8 cellular contexts compared by ENCODE assay signal in the genomic region with DNA sequence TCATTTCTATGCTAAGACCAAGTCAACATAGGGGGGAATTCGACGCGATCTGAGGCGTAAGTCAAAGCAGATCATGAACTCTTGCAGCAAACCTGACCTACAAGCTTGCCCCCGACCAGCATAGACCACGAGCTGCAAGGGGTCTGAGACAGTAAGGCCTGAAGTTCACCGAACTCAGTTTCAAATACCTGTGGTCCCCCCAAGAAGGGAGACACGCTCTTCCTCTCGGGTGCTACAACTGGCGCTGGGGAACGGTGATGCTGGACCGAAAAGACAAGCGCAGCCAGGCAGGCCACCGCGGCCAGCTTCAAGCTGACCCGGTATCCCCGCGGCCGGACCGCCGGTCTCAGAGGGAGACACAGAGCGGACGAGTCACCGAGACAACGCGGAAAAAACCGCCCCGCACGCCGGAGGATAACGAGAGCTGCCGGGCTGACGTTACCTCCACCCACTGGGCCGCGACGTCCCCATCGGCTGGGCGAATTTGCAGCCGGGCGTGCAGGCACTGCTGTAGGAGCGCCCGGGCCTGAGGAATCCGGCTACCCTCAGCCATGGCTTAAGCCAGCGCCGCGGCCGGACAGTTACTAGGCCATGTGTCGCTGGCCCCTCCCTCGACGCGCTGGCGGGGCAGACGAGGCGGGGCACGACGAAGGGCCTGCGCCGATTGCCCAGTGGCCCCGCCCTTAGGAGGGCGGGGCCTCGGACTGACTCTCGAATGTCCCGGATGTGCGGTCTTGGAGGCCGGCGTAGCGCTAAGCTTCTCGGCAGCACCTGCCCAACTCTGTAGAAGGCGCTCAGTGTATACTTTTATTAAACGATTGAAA. TPM values are rescaled to one million over a fixed set of nuclear protein-coding genes. Genes with fewer than 3 reads are reported as not detected.
DNase-seq lines count a peak whose midpoint lies in the region; ATAC-seq and TF ChIP-seq lines count a peak whose summit lies in the region.

Gene DTD2, minus strand, starts transcription at position 666 of the 824 bp plus-strand sequence. Its CDS starts 113 bp downstream, at position 553.

- peak; percentile 94 for DNase-seq in NCI-H2171 treated with DMSO at 0.1 percent for 48 hours (lab: John Stamatoyannopoulos, UW)
- peak; percentile 90 to 92 for DNase-seq in breast epithelium (ENCODE audit: low spot score in 2 of 2)

- H3K36me3 ChIP-seq in ACC112 (ENCODE audit: insufficient read depth, low read length) (no peaks in the 10 kb centered on the region), breast epithelium (no peaks in the 10 kb centered on the region)

- H3K79me2 ChIP-seq in ACC112 (ENCODE audit: control insufficient read depth, insufficient read depth, low read length, unreplicated experiment), result peaks cover 8% of the 10 kb centered on the region

- H3K27me3 ChIP-seq in ACC112 (ENCODE audit: insufficient read depth, low read length), result no peaks in the 10 kb centered on the region
- no peaks in the 10 kb centered on the region for H3K27me3 ChIP-seq in breast epithelium

- peak within 1 kb of the TSS; percentile 95 for H2AFZ ChIP-seq in ACC112 (ENCODE audit: low read length, unreplicated experiment)

- H3K27ac ChIP-seq in ACC112 (ENCODE audit: low read depth, low read length) (peak within 1 kb of the TSS; percentile 59), VCaP (peak within 1 kb of the TSS; percentile 90), breast epithelium (peak within 1 kb of the TSS; percentile 86 to 90), skin epidermis (peak within 1 kb of the TSS; percentile 75 to 96 (median 91))

- TF ChIP-seq CTCF in VCaP (conservative IDR thresholded peaks at IDR 0.05), result peak; percentile 18
- no peak for TF ChIP-seq CTCF in breast epithelium (IDR thresholded peaks at IDR 0.05)

- H3K9me3 ChIP-seq in breast epithelium (no peaks in the 10 kb centered on the region), iPS-18c (ENCODE audit: control insufficient read depth, insufficient read depth, low read length) (no peaks in the 10 kb centered on the region)

- ATAC-seq in GM18868 (IDR thresholded peaks at IDR 0.05; ENCODE audit: unreplicated experiment), result peak; percentile 98
- ATAC-seq in HG03108 (IDR thresholded peaks at IDR 0.05; ENCODE audit: unreplicated experiment), result peak; percentile 99

- TF ChIP-seq POLR2A in breast epithelium (IDR thresholded peaks at IDR 0.05), result peak; percentile 58

- intact Hi-C loops in breast epithelium (cut with DNase I; ENCODE audit: low total_unique reads), result no loop called here

- peaks cover 13% of the 10 kb centered on the region for H3K4me1 ChIP-seq in ACC112 (ENCODE audit: control insufficient read depth, insufficient read depth, low read length, unreplicated experiment)
- peaks cover 0 to 4% of the 10 kb centered on the region in 2 donors for H3K4me1 ChIP-seq in breast epithelium

- peak within 1 kb of the TSS; percentile 82 for H3K4me3 ChIP-seq in ACC112 (ENCODE audit: low read depth, low read length)
- H3K4me3 ChIP-seq in breast epithelium, result peak within 1 kb of the TSS; percentile 61 to 84 (median 78)
- H3K4me3 ChIP-seq in iPS-18c (ENCODE audit: insufficient read depth, low read depth, low read length), result peak within 1 kb of the TSS; percentile 94
- H3K4me3 ChIP-seq in skin epidermis, result peak within 1 kb of the TSS; percentile 61 to 95 (median 75)

RNA-seq across cellular contexts. Expression of gene DTD2, which starts in this region (rescaled TPM):
- total RNA-seq in breast epithelium, result 10 to 100 TPM; 31.5 to 40.0 (median 39.4) TPM

Comparison
In these comparisons a context has a peak if more than half of its experiments do, and no peak if none do; other contexts are left out.
1. Peak in every context shown above with its lines: DNase-seq, ATAC-seq, H3K4me3 ChIP-seq and H3K27ac ChIP-seq.